Comparison of ENCODE assay signal across 7 cellular contexts in the genomic region with DNA sequence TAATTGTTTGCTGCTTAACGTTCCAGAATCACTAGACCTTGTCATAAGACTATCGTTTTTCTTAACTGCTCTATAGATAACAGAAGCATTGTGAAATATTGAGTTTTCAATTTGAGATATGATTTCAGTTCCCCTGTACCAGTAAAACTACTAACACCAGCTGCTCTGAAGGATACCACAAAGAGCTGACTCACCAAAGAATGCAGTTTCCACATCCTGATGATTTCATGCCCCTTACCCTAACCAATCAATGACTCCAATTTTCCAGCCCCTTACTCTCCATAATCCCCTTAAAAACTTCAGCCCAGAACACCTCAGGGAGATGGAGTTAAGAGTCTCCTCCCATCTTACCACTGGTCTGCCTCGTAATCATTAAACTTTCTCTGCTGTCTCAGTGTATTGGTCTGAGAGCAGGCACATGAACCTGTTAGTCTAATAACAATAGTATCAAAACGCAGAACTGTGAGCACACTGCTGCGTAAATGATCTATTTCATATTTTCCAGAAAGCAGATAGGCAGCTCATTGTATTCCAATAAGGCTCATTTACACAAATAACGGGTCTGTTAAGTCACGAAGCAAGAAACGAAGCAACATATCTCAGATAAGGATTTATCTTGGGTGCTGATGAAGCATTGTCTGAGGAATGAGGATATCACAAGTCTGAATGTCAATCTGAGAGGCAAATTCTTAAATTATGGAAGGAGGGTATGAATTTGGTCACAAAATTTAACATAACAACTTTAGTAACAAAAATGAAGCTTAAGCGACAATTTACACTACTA. TPM values are rescaled to one million over a fixed set of nuclear protein-coding genes. Genes with fewer than 3 reads are reported as not detected.
A peak's percentile ranks its signal among the peaks of the same experiment; 100 is the strongest.
DNase-seq lines count a peak whose midpoint lies in the region; ATAC-seq, FAIRE-seq and TF ChIP-seq lines count a peak whose summit lies in the region.

No MANE protein-coding gene starts in this region.

- H3K4me3 ChIP-seq in transverse colon = no peak overlapping the region

- H3K4me1 ChIP-seq in transverse colon = peaks cover 0 to 3% (median 0%) of the 10 kb centered on the region in 4 donors

- intact Hi-C loops in transverse colon (cut with DNase I; ENCODE audit: low total_unique reads) = no loop called here

- no peaks in the 10 kb centered on the region for H3K36me3 ChIP-seq in transverse colon

- TF ChIP-seq POLR2A in transverse colon (IDR thresholded peaks at IDR 0.05) (no peak), GM12892 (IDR thresholded peaks at IDR 0.05; ENCODE audit: low read depth, low read length) (no peak)

- peak; percentile 80 for ATAC-seq in GM19397 (IDR thresholded peaks at IDR 0.05; ENCODE audit: unreplicated experiment)
- peak; percentile 84 for ATAC-seq in HG03066 (IDR thresholded peaks at IDR 0.05; ENCODE audit: low read depth, unreplicated experiment)

- in situ Hi-C loops in transverse colon (cut with MboI; ENCODE audit: low pct_ligation_motif_present in 1 of 4, low pct_unique_long_range_greater_than_20kb in 1 of 4, low sequenced_read_pairs in 3 of 4) = loop anchor here in 2 of 4 donors (25.0 kb wide), 1 partner anchor 319 kb away; no protein-coding TSS in a partner anchor

- TF ChIP-seq EP300 in transverse colon (IDR thresholded peaks at IDR 0.05; ENCODE audit: low read depth) = no peak

- FAIRE-seq in GM12892 (lab: Jason Lieb, UNC) = no peak

- H3K9me3 ChIP-seq in transverse colon = no peaks in the 10 kb centered on the region

- H3K27ac ChIP-seq in transverse colon = no peak overlapping the region

- DNase-seq in SIG-M5 treated with dmso at 0.1 percent for 504 hours (lab: John Stamatoyannopoulos, UW; ENCODE audit: unreplicated experiment) (peak; percentile 99), fibroblast of the conjunctiva (ENCODE audit: low read depth) (peak; percentile 28), transverse colon (no peak), GM12892 (ENCODE audit: insufficient read length) (no peak)
- DNase-seq in stimulated activated CD4-positive, alpha-beta T cell treated with anti-CD3 and anti-CD28 coated beads, Interleukin-1b, Interleukin-23, amount 100 ng/mL, for 48 hours = no peak

- 20 to 41% methylated on average over 4 to 9 of the region's 9 CpGs for WGBS in transverse colon (ENCODE audit: low coverage in 1 of 2), 2 donors

- no peaks in the 10 kb centered on the region for H3K27me3 ChIP-seq in transverse colon

- no peak for TF ChIP-seq CTCF in transverse colon (IDR thresholded peaks at IDR 0.05)

RNA-seq across cellular contexts. Expression of a gene that starts 14.1 kb away (rescaled TPM):
- total RNA-seq in transverse colon = not detected
- not detected for polyA plus RNA-seq in GM12892 (2012; ENCODE audit: missing spikeins)

Comparison
In these comparisons a context has a peak if more than half of its experiments do, and no peak if none do; other contexts are left out.
1. DNase-seq: peak in SIG-M5 treated with dmso at 0.1 percent for 504 hours (single experiment) and fibroblast of the conjunctiva (single experiment); none in transverse colon (single experiment), GM12892 (single experiment) and stimulated activated CD4-positive, alpha-beta T cell treated with anti-CD3 and anti-CD28 coated beads, Interleukin-1b, Interleukin-23, amount 100 ng/mL, for 48 hours (single experiment).